8 cellular contexts compared by ENCODE assay signal in the genomic region with DNA sequence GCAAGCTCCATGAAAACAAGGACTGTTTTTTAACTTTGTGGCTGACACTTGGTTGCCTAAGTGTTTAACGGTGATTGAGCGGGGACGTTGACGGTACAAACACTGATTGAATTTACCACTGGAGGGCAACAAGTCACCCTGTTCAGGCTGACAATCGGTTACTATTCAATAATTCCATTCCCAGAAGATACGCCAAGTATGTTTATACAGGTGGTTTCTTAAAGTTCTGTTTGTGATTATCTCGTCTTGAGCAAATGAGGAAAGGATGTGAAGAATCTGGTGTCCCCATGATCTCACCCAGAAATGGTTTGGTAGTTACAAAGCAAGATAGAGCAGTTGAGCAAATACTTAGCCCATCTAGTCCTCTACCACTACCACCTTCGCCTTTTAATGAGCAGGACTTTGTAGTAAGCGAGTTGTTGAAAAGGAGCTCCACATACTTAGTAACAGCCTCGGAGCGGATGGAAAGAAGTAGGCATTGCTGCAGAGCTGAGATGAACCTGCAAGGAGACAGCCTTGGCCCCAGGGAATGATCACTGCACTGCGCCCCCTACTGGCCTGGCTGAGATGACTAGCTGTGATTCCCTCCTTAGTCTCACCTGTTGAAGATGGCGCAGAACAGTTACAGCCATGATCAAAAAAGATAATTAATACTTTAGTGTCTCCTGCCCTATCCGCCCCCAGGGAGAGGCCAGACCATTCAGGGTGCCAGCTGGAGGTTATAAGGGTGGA. TPM values are rescaled to one million over a fixed set of nuclear protein-coding genes. Genes with fewer than 3 reads are reported as not detected.
DNase-seq lines count a peak whose midpoint lies in the region; ATAC-seq and TF ChIP-seq lines count a peak whose summit lies in the region.

No MANE protein-coding gene starts in this region.

- CTCF ChIA-PET in GM10248 (lab: Yijun Ruan, JAX): interaction anchor here (0.7 to 5.6 kb wide), 61 partner anchors 12 to 718 kb away, joined by 3 to 142 read pairs (median 6); a partner anchor contains a TSS

- H3K27me3 Mint-ChIP-seq in T-helper 17 cell: no peaks in the 10 kb centered on the region

- POLR2A ChIA-PET in GM10248 (lab: Yijun Ruan, JAX): interaction anchor here (0.6 to 2.0 kb wide), 5 partner anchors 43 to 713 kb away, joined by 3 to 12 read pairs (median 7); a partner anchor contains a TSS

- DNase-seq in GM10248 (ENCODE audit: extremely low spot score) (peak; percentile 80), NCI-H146 treated with DMSO at 0.1 percent for 48 hours (lab: John Stamatoyannopoulos, UW; ENCODE audit: unreplicated experiment) (peak; percentile 57), T-helper 17 cell (peak; percentile 74 to 92 (median 75)), amniotic stem cell (lab: John Stamatoyannopoulos, UW) (peak; percentile 22), right cardiac atrium (peak; percentile 70 to 87 (median 85)), sciatic nerve (ENCODE audit: low spot score) (peak; percentile 89)

- peak; percentile 92 for TF ChIP-seq CTCF in GM10248 (IDR thresholded peaks at IDR 0.05; ENCODE audit: control extremely low read depth, extremely low read depth, low read depth, missing control alignments)

- H3K4me3 Mint-ChIP-seq in T-helper 17 cell: peak overlapping the region; percentile 88

- no peaks in the 10 kb centered on the region for H3K36me3 Mint-ChIP-seq in T-helper 17 cell (ENCODE audit: low read depth)

- H3K9me3 ChIP-seq in T-helper 17 cell (ENCODE audit: control insufficient read depth, low read length, poor library complexity, severe bottlenecking) (no peaks in the 10 kb centered on the region), right cardiac atrium (ENCODE audit: control insufficient read depth, low read length) (no peaks in the 10 kb centered on the region)

- H3K4me1 Mint-ChIP-seq in T-helper 17 cell: peaks cover 15% of the 10 kb centered on the region

- ATAC-seq in HG02763 (IDR thresholded peaks at IDR 0.05; ENCODE audit: unreplicated experiment) (peak; percentile 84), T-helper 17 cell (peak; percentile 80), right cardiac atrium (peak; percentile 82 to 83), sciatic nerve (peak; percentile 89), GM18873 (IDR thresholded peaks at IDR 0.05; ENCODE audit: low FRiP score, unreplicated experiment) (no peak)

- H3K4me1 ChIP-seq in right cardiac atrium (ENCODE audit: control insufficient read depth, insufficient read depth, low read length): peaks cover 3% of the 10 kb centered on the region

- peak overlapping the region; percentile 75 for H3K27ac ChIP-seq in right cardiac atrium (ENCODE audit: low read length)

- intact Hi-C loops in right cardiac atrium (cut with DNase I): loop anchor here in 2 of 4 donors (5.0 to 10.0 kb wide), 2 partner anchors 84 to 159 kb away; no protein-coding TSS in a partner anchor
- intact Hi-C loops in sciatic nerve (cut with DNase I): no loop called here

- 16% methylated on average over 14 of the region's 14 CpGs for WGBS in right cardiac atrium

- no peaks in the 10 kb centered on the region for H3K27me3 ChIP-seq in right cardiac atrium (ENCODE audit: control insufficient read depth, insufficient read depth)

- peak overlapping the region; percentile 54 for H3K4me3 ChIP-seq in right cardiac atrium (ENCODE audit: low read length)

- H3K27ac Mint-ChIP-seq in T-helper 17 cell: peak overlapping the region; percentile 94

RNA-seq across cellular contexts. Expression of a gene that starts 36.3 kb away (rescaled TPM):
- total RNA-seq in T-helper 17 cell (10 to 100 TPM; 16.6 to 27.6 TPM), right cardiac atrium (10 to 100 TPM; 24.0 to 28.7 (median 26.5) TPM), sciatic nerve (61.7 TPM)
- 9.6 TPM for polyA plus RNA-seq in right cardiac atrium

RNA-seq across cellular contexts. Expression of a gene that starts 42.2 kb away (rescaled TPM):
- 10 to 100 TPM; 17.9 to 18.7 TPM for total RNA-seq in T-helper 17 cell
- 10 to 100 TPM; 37.5 to 47.4 (median 42.2) TPM for total RNA-seq in right cardiac atrium
- 37.4 TPM for polyA plus RNA-seq in right cardiac atrium
- total RNA-seq in sciatic nerve: 70.1 TPM

Comparison
In these comparisons a context has a peak if more than half of its experiments do, and no peak if none do; other contexts are left out.
1. DNase-seq: peak in every context shown above with its lines; median percentile 89 in sciatic nerve; 85 in right cardiac atrium; 80 in GM10248; 75 in T-helper 17 cell; 57 in NCI-H146 treated with DMSO at 0.1 percent for 48 hours; 22 in amniotic stem cell.